In the genomic region with DNA sequence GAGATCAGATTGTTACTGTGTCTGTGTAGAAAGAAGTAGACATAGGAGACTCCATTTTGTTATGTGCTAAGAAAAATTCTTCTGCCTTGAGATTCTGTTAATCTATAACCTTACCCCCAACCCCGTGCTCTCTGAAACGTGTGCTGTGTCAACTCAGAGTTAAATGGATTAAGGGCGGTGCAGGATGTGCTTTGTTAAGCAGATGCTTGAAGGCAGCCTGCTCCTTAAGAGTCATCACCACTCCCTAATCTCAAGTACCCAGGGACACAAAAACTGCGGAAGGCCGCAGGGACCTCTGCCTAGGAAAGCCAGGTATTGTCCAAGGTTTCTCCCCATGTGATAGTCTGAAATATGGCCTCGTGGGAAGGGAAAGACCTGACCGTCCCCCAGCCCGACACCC, we compare ENCODE assay signal across 2 cellular contexts. TPM values are rescaled to one million over a fixed set of nuclear protein-coding genes. Genes with fewer than 3 reads are reported as not detected.
"Had no signal": no experiment of that assay in that cellular context is flagged by ENCODE, and none has a peak within 500 bp of the region (broad histone marks: within the 10 kb centered on the region; RNA-seq: fewer than 3 reads in every experiment).

No MANE protein-coding gene starts in this region.

RNA-seq across cellular contexts. Expression of gene PRODH, which starts 2.6 kb away (rescaled TPM):
- total RNA-seq: activated naive CD8-positive, alpha-beta T cell treated with anti-CD3 and anti-CD28 coated beads for 36 hours had no signal

RNA-seq across cellular contexts. Expression of gene DGCR6, which starts 32.6 kb away (rescaled TPM):
- total RNA-seq: ascending aorta had no signal
